27 cellular contexts compared by ENCODE assay signal in genomic region chr13:95025116-95025515, GRCh38.
DNase-seq lines count a peak whose midpoint lies in the region; ATAC-seq, FAIRE-seq and TF ChIP-seq lines count a peak whose summit lies in the region.
"Had no signal": no experiment of that assay in that cellular context is flagged by ENCODE, and none has a peak within 500 bp of the region (broad histone marks: within the 10 kb centered on the region; RNA-seq: fewer than 3 reads in every experiment).

No MANE protein-coding gene starts in this region.

- no peaks in the 10 kb centered on the region for H3K27me3 Mint-ChIP-seq in stimulated activated naive CD8-positive, alpha-beta T cell treated with anti-CD3 and anti-CD28 coated beads, Interleukin-15, amount 100 ng/mL, for 72 hours
- H3K27me3 Mint-ChIP-seq: CD4-positive, alpha-beta T cell; CD8-positive, alpha-beta memory T cell had no signal

- BruUV-seq in K562 (replicated peaks; lab: Mats Ljungman, UMichigan): no TSS peak
- BruUV-seq in HepG2 (replicated peaks; lab: Mats Ljungman, UMichigan): no TSS peak

- DNase-seq in stimulated activated naive CD8-positive, alpha-beta T cell treated with anti-CD3 and anti-CD28 coated beads, Interleukin-15, amount 100 ng/mL, for 72 hours: no peak
- no peak for DNase-seq in stimulated activated naive CD8-positive, alpha-beta T cell treated with anti-CD3 and anti-CD28 coated beads, Interleukin-15, Interleukin-2, amounts not matched to agents 100 U/mL and 50 U/mL, for 24 hours
- no peak for DNase-seq in K562 (ENCODE audit: extremely low read depth in 1 of 4, low spot score in 3 of 4)
- DNase-seq in HepG2 (ENCODE audit: low spot score): no peak
- no peak for DNase-seq in SIG-M5 (lab: John Stamatoyannopoulos, UW)
- no peak for DNase-seq in Peyer's patch
- DNase-seq: 8988T; ACHN; AML-193; BE2C; CD4-positive, alpha-beta T cell; CD8-positive, alpha-beta memory T cell; DMS 273 treated with DMSO at 0.1 percent for 48 hours; DMS79; EL; GDM1; GM23248; H9; HFFc6 had no signal

- H2AFZ ChIP-seq in K562 (ENCODE audit: low read depth, low read length) (no peak overlapping the region), HepG2 (ENCODE audit: low read length) (no peak overlapping the region)
- H2AFZ ChIP-seq: GM23248 had no signal

- TF ChIP-seq EP300 in K562 (IDR thresholded peaks at IDR 0.05; ENCODE audit: low read length) (no peak), HepG2 (IDR thresholded peaks at IDR 0.05; ENCODE audit: low read depth in 2 of 2, low read length in 2 of 2) (no peak), HepG2 (CRISPR knock-in tag; IDR thresholded peaks at IDR 0.05; ENCODE audit: borderline replicate concordance) (no peak)

- no peaks in the 10 kb centered on the region for H3K4me1 Mint-ChIP-seq in stimulated activated naive CD8-positive, alpha-beta T cell treated with anti-CD3 and anti-CD28 coated beads, Interleukin-15, amount 100 ng/mL, for 72 hours
- H3K4me1 Mint-ChIP-seq: CD8-positive, alpha-beta memory T cell had no signal

- H3K4me1 ChIP-seq in K562 (replicated peaks in 1 of 2; ENCODE audit: control insufficient read depth in 2 of 2, insufficient read depth in 2 of 2, low read length in 2 of 2) (no peaks in the 10 kb centered on the region), HepG2 (ENCODE audit: insufficient read depth, low read length) (no peaks in the 10 kb centered on the region), Peyer's patch (no peaks in the 10 kb centered on the region)
- H3K4me1 ChIP-seq: BE2C; BLaER1 treated with 17β-estradiol and CSF1 and Interleukin-3, amounts not matched to agents 10 nM and 100 nM had no signal

- H3K79me2 ChIP-seq in K562 (ENCODE audit: control insufficient read depth, insufficient read depth, low read length) (no peaks in the 10 kb centered on the region), HepG2 (ENCODE audit: insufficient read depth, low read length) (no peaks in the 10 kb centered on the region)

- POLR2A ChIA-PET in K562 (lab: Yijun Ruan, JAX): interaction anchor here (0.6 kb wide), 1 partner anchor 18 kb away, joined by 3 read pairs; no protein-coding TSS in a partner anchor
- POLR2A ChIA-PET in HepG2 (lab: Yijun Ruan, JAX): no interaction called here

- TF ChIP-seq RAD21 in K562 (CRISPR knock-in tag; conservative IDR thresholded peaks at IDR 0.05 in 1 of 2, IDR thresholded peaks at IDR 0.05 in 1 of 2) (no peak), HepG2 (CRISPR knock-in tag; IDR thresholded peaks at IDR 0.05) (no peak)

- no peak for TF ChIP-seq CTCF in K562 (IDR thresholded peaks at IDR 0.05 in 2 of 3, conservative IDR thresholded peaks at IDR 0.05 in 1 of 3; ENCODE audit: insufficient read depth in 2 of 3, low read depth in 1 of 3, low read length in 3 of 3)
- no peak for TF ChIP-seq CTCF in HepG2 (CRISPR knock-in tag; IDR thresholded peaks at IDR 0.05)
- TF ChIP-seq CTCF in Peyer's patch (IDR thresholded peaks at IDR 0.05): no peak

- H3K4me3 Mint-ChIP-seq in stimulated activated naive CD8-positive, alpha-beta T cell treated with anti-CD3 and anti-CD28 coated beads, Interleukin-15, amount 100 ng/mL, for 72 hours: no peak overlapping the region
- H3K4me3 Mint-ChIP-seq: CD14-positive monocyte; CD4-positive, alpha-beta T cell; CD8-positive, alpha-beta memory T cell; H9; HFFc6 had no signal

- H3K9me3 ChIP-seq in K562 (replicated peaks; ENCODE audit: control insufficient read depth, insufficient read depth, low read depth, low read length) (no peaks in the 10 kb centered on the region), HepG2 (ENCODE audit: low read length) (no peaks in the 10 kb centered on the region), Peyer's patch (no peaks in the 10 kb centered on the region)
- H3K9me3 ChIP-seq: A549, BE2C had no signal

- FAIRE-seq in K562 (lab: Jason Lieb, UNC): no peak
- no peak for FAIRE-seq in HepG2 (lab: Jason Lieb, UNC)
- FAIRE-seq: A549, D721Med, GM12878, GM19239 had no signal

- H3K36me3 ChIP-seq in K562 (ENCODE audit: control insufficient read depth, insufficient read depth, low read length) (peaks cover 10% of the 10 kb centered on the region; the same call in 2 of the 3 replicates), HepG2 (replicated peaks in 1 of 2; ENCODE audit: control insufficient read depth in 1 of 2, insufficient read depth in 2 of 2, low read length in 2 of 2) (no peaks in the 10 kb centered on the region), Peyer's patch (no peaks in the 10 kb centered on the region)
- H3K36me3 ChIP-seq: BE2C had no signal

- peaks cover 0 to 5% of the 10 kb centered on the region in 2 donors for H3K9me3 Mint-ChIP-seq in stimulated activated naive CD8-positive, alpha-beta T cell treated with anti-CD3 and anti-CD28 coated beads, Interleukin-15, amount 100 ng/mL, for 72 hours
- H3K9me3 Mint-ChIP-seq: H9, HFFc6 had no signal

- H3K4me3 ChIP-seq in K562 (no peak overlapping the region), HepG2 (replicated peaks in 1 of 3; ENCODE audit: insufficient read depth in 1 of 3, low read depth in 2 of 3, low read length in 3 of 3) (no peak overlapping the region), Peyer's patch (no peak overlapping the region)
- H3K4me3 ChIP-seq: A549; BLaER1 treated with 17β-estradiol and CSF1 and Interleukin-3, amounts not matched to agents 10 nM and 100 nM; GM12878; GM23248 had no signal

- no peak overlapping the region for H3K27ac Mint-ChIP-seq in stimulated activated naive CD8-positive, alpha-beta T cell treated with anti-CD3 and anti-CD28 coated beads, Interleukin-15, amount 100 ng/mL, for 72 hours
- H3K27ac Mint-ChIP-seq: CD14-positive monocyte; CD4-positive, alpha-beta T cell; CD8-positive, alpha-beta memory T cell; H9; HFFc6 had no signal

- TF ChIP-seq POLR2A in K562 (conservative IDR thresholded peaks at IDR 0.05) (no peak), HepG2 (IDR thresholded peaks at IDR 0.05; ENCODE audit: insufficient read depth in 1 of 2, low read depth in 2 of 2, low read length in 2 of 2) (no peak), Peyer's patch (IDR thresholded peaks at IDR 0.05) (no peak)

- no peaks in the 10 kb centered on the region for H3K9me1 ChIP-seq in K562 (ENCODE audit: control insufficient read depth, insufficient read depth, low read length)

- no CpG with 5 or more reads among the region's 1 CpG for WGBS in K562 (ENCODE audit: insufficient coverage, low coverage, missing lambda C conversion rate)
- no CpG with 5 or more reads among the region's 1 CpG for WGBS in HepG2 (ENCODE audit: low lambda C conversion rate)

- H4K20me1 ChIP-seq in K562 (replicated peaks; ENCODE audit: control insufficient read depth, insufficient read depth, low read length) (no peaks in the 10 kb centered on the region), HepG2 (ENCODE audit: insufficient read depth, low read length) (no peaks in the 10 kb centered on the region)
- H4K20me1 ChIP-seq: BLaER1 treated with 17β-estradiol and CSF1 and Interleukin-3, amounts not matched to agents 10 nM and 100 nM had no signal

- H3K27me3 ChIP-seq in K562 (ENCODE audit: control insufficient read depth in 2 of 2, insufficient read depth in 2 of 2, low read length in 2 of 2) (no peaks in the 10 kb centered on the region), HepG2 (ENCODE audit: control insufficient read depth in 1 of 2, insufficient read depth in 2 of 2, low read length in 2 of 2) (no peaks in the 10 kb centered on the region), Peyer's patch (no peaks in the 10 kb centered on the region)
- H3K27me3 ChIP-seq: BE2C; BLaER1 treated with 17β-estradiol and CSF1 and Interleukin-3, amounts not matched to agents 10 nM and 100 nM had no signal

- H3K4me2 ChIP-seq in K562 (ENCODE audit: insufficient read depth, low read length) (no peak overlapping the region), HepG2 (ENCODE audit: low read depth, low read length) (no peak overlapping the region)
- H3K4me2 ChIP-seq: BLaER1 treated with 17β-estradiol and CSF1 and Interleukin-3, amounts not matched to agents 10 nM and 100 nM had no signal

- CTCF ChIA-PET in K562 (lab: Yijun Ruan, JAX; ENCODE audit: low intra/inter-chr PET ratio): no interaction called here
- CTCF ChIA-PET in HepG2 (lab: Yijun Ruan, JAX; ENCODE audit: low intra/inter-chr PET ratio, low total read pairs): no interaction called here

- H3K9ac ChIP-seq in K562 (ENCODE audit: insufficient read depth in 1 of 2, low read depth in 2 of 2, low read length in 2 of 2) (no peak overlapping the region), HepG2 (ENCODE audit: insufficient read depth, low read depth, low read length) (no peak overlapping the region)
- H3K9ac ChIP-seq: BLaER1 treated with 17β-estradiol and CSF1 and Interleukin-3, amounts not matched to agents 10 nM and 100 nM; GM23248 had no signal

- intact Hi-C loops in K562 (cut with micrococcal nuclease) (loop anchor here (10.0 kb wide), 1 partner anchor 380 kb away; no protein-coding TSS in a partner anchor), HepG2 (cut with micrococcal nuclease; ENCODE audit: unreplicated experiment) (no loop called here)

- H3K27ac ChIP-seq in K562 (ENCODE audit: extremely low read depth, low read depth, low read length) (no peak overlapping the region), HepG2 (ENCODE audit: extremely low read length, insufficient read depth, low read length) (no peak overlapping the region), Peyer's patch (no peak overlapping the region)
- H3K27ac ChIP-seq: BLaER1 treated with 17β-estradiol and CSF1 and Interleukin-3, amounts not matched to agents 10 nM and 100 nM; GM23248 had no signal

- in situ Hi-C loops in K562 (cut with MboI): no loop called here
- in situ Hi-C loops in HepG2 (cut with HindIII; ENCODE audit: extremely low pct_ligation_motif_present, low pct_unique_long_range_greater_than_20kb): no loop called here

- peak; percentile 90 for ATAC-seq in stimulated activated naive CD8-positive, alpha-beta T cell treated with anti-CD3 and anti-CD28 coated beads, Interleukin-15, amount 100 ng/mL, for 72 hours
- ATAC-seq in stimulated activated naive CD8-positive, alpha-beta T cell treated with anti-CD3 and anti-CD28 coated beads, Interleukin-15, Interleukin-2, amounts not matched to agents 100 U/mL and 50 U/mL, for 24 hours: no peak
- no peak for ATAC-seq in K562
- no peak for ATAC-seq in HepG2
- ATAC-seq in HG02571 (IDR thresholded peaks at IDR 0.05; ENCODE audit: unreplicated experiment): no peak
- ATAC-seq: GM12878, HCT116 had no signal

TF ChIP-seq in K562, 482 proteins besides CTCF, POLR2A, EP300 and RAD21:
- TF ChIP-seq HDAC3 (IDR thresholded peaks at IDR 0.05; ENCODE audit: borderline replicate concordance, partially characterized antibody) (no peak), EGR1 (conservative IDR thresholded peaks at IDR 0.05) (peak; percentile 75)

TF ChIP-seq in HepG2, 621 proteins besides CTCF, POLR2A, EP300 and RAD21:
- TF ChIP-seq HNRNPK (IDR thresholded peaks at IDR 0.05; ENCODE audit: low read depth, low read length, poor library complexity, severe bottlenecking): peak; percentile 90
- TF ChIP-seq ZNF616 (CRISPR knock-in tag; IDR thresholded peaks at IDR 0.05; ENCODE audit: low read depth): no peak
